1 cellular context compared by ENCODE assay signal in genomic region chr2:73386342-73386868, GRCh38.
TF ChIP-seq lines count a peak whose summit lies in the region.

No MANE protein-coding gene starts in this region.

TF ChIP-seq in K562, 482 proteins besides CTCF, POLR2A, EP300 and RAD21 (continued from another document):
- no peak for TF ChIP-seq NR0B1 (IDR thresholded peaks at IDR 0.05; ENCODE audit: partially characterized antibody)
- no peak for TF ChIP-seq TBL1XR1 (IDR thresholded peaks at IDR 0.05; ENCODE audit: low read length in 2 of 2)
- TF ChIP-seq ZNF695 (CRISPR knock-in tag; IDR thresholded peaks at IDR 0.05) = no peak
- peak; percentile 33 for TF ChIP-seq PHF20 (IDR thresholded peaks at IDR 0.05; ENCODE audit: partially characterized antibody)
- TF ChIP-seq NFXL1 (CRISPR knock-in tag; IDR thresholded peaks at IDR 0.05) = no peak
- TF ChIP-seq MNT (conservative IDR thresholded peaks at IDR 0.05) = peak in 1 of 2 experiments; percentile 11; a peak in 2 of 4 replicates
- TF ChIP-seq COPS2 (conservative IDR thresholded peaks at IDR 0.05) = no peak
- TF ChIP-seq UBTF (IDR thresholded peaks at IDR 0.05; ENCODE audit: borderline replicate concordance in 1 of 2, low read depth in 2 of 2, low read length in 2 of 2) = peak in 1 of 2 experiments; percentile 20; a peak in 1 of 4 replicates
- no peak for TF ChIP-seq BACH1 (tag; IDR thresholded peaks at IDR 0.05)
- no peak for TF ChIP-seq CGGBP1 (CRISPR knock-in tag; IDR thresholded peaks at IDR 0.05)
- TF ChIP-seq BCOR (IDR thresholded peaks at IDR 0.05) = 0 out of 2 replicates have a peak, but pooled peaks have one; percentile 2
- TF ChIP-seq NRF1 (conservative IDR thresholded peaks at IDR 0.05 in 1 of 2, IDR thresholded peaks at IDR 0.05 in 1 of 2) = peak; percentile 69 to 70; a peak in 2 of 4 replicates
- TF ChIP-seq ATF3 (IDR thresholded peaks at IDR 0.05) = no peak
- no peak for TF ChIP-seq ATF3 (CRISPR knock-in tag; conservative IDR thresholded peaks at IDR 0.05)
- no peak for TF ChIP-seq ZNF134 (CRISPR knock-in tag; conservative IDR thresholded peaks at IDR 0.05)
- peak; percentile 63 for TF ChIP-seq KDM5B (IDR thresholded peaks at IDR 0.05; ENCODE audit: insufficient replicate concordance, low read depth, low read length)
- 0 out of 2 replicates have a peak, but pooled peaks have one; percentile 4 for TF ChIP-seq HDAC8 (tag; IDR thresholded peaks at IDR 0.05)
- TF ChIP-seq KLF16 (IDR thresholded peaks at IDR 0.05) = no peak
- TF ChIP-seq NFRKB (IDR thresholded peaks at IDR 0.05; ENCODE audit: low read depth) = 0 out of 2 replicates have a peak, but pooled peaks have one; percentile 0
- TF ChIP-seq FIP1L1 (IDR thresholded peaks at IDR 0.05; ENCODE audit: low read depth, low read length, poor library complexity, severe bottlenecking) = no peak
- no peak for TF ChIP-seq NFATC3 (IDR thresholded peaks at IDR 0.05)
- TF ChIP-seq HIVEP1 (CRISPR knock-in tag; IDR thresholded peaks at IDR 0.05) = no peak
- TF ChIP-seq SUPT5H (IDR thresholded peaks at IDR 0.05) = peak; percentile 70; the same call in 1 of the 2 replicates
- TF ChIP-seq HDAC6 (IDR thresholded peaks at IDR 0.05; ENCODE audit: low read depth, low read length) = no peak
- TF ChIP-seq SIX5 (IDR thresholded peaks at IDR 0.05; ENCODE audit: borderline replicate concordance in 1 of 2, insufficient read depth in 1 of 2, low read depth in 1 of 2, low read length in 2 of 2) = no peak
- TF ChIP-seq RFX1 (IDR thresholded peaks at IDR 0.05) = peak; percentile 34; the same call in 1 of the 2 replicates
- TF ChIP-seq ETV6 (IDR thresholded peaks at IDR 0.05; ENCODE audit: borderline replicate concordance in 1 of 2, low read depth in 2 of 2, low read length in 1 of 2) = no peak
- TF ChIP-seq ETV6 (CRISPR knock-in tag; IDR thresholded peaks at IDR 0.05; ENCODE audit: borderline replicate concordance) = no peak
- peak; percentile 56; the same call in 1 of the 2 replicates for TF ChIP-seq RBFOX2 (IDR thresholded peaks at IDR 0.05; ENCODE audit: low read depth, low read length)
- TF ChIP-seq SMAD4 (CRISPR knock-in tag; conservative IDR thresholded peaks at IDR 0.05) = 0 out of 2 replicates have a peak, but pooled peaks have one; percentile 31
